In the genomic region with DNA sequence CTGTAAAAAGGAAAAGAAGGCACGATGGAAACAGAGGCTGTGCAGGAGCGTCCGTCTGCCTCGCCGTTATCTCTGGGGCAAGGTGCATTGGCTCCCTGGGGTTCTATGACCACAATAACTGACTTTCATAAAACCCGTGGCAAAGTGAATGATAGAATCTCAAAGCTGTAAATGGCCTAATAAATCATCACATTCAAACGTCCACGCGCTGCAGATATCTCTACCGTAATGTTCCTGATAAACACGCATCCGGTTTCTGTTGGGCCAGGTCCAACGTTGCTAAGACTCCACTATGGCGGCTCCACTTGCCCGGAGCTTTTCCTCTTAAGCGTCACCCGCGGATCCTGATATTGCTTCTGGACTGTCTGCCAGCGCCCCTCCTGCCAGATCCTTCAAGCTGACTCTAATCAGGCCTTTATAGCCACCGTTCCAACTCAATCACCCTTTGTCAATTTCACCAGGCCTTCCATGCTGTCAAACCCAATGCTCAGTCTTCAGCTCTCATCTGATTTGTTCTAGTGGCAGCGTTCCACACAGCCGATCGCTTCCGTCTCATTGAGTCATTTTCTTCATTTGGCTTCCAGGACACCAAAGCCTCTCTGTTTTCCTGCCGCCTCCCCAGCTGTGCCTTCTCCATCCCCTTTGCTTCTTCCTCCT, we compare ENCODE assay signal across 11 cellular contexts.
DNase-seq lines count a peak whose midpoint lies in the region; ATAC-seq and TF ChIP-seq lines count a peak whose summit lies in the region.
"Had no signal": no experiment of that assay in that cellular context is flagged by ENCODE, and none has a peak within 500 bp of the region (broad histone marks: within the 10 kb centered on the region; RNA-seq: fewer than 3 reads in every experiment).

No MANE protein-coding gene starts in this region.

- intact Hi-C loops in psoas muscle (cut with DNase I) = no loop called here

- WGBS in psoas muscle, 3 donors = 44 to 56% (median 51%) methylated on average over 25 of the region's 25 CpGs

- H3K27ac ChIP-seq in SK-N-MC (no peak overlapping the region), psoas muscle (no peak overlapping the region)

- DNase-seq in CMK (ENCODE audit: low read depth) = peak; percentile 3
- peak; percentile 17 for DNase-seq in LNCaP clone FGC (ENCODE audit: low read depth)
- DNase-seq in SK-N-MC (ENCODE audit: low read depth, low spot score) = no peak
- peak; percentile 33 for DNase-seq in midbrain (lab: John Stamatoyannopoulos, UW)
- DNase-seq in activated T-cell treated with anti-CD3 and anti-CD28 coated beads for 4 hours = no peak
- DNase-seq in psoas muscle = no peak
- DNase-seq: activated CD4-positive, CD25-positive, alpha-beta regulatory T cell; hippocampal formation; NCI-H2081 treated with DMSO at 0.1 percent for 48 hours had no signal

- no peaks in the 10 kb centered on the region for H3K27me3 ChIP-seq in psoas muscle (ENCODE audit: insufficient read depth in 3 of 3, low read length in 2 of 3)

- H3K9ac ChIP-seq in SK-N-MC (ENCODE audit: insufficient read length) = no peak overlapping the region

- TF ChIP-seq CTCF in LNCaP clone FGC (IDR thresholded peaks at IDR 0.05; ENCODE audit: control insufficient read depth, extremely low read depth, insufficient read depth) (no peak), psoas muscle (IDR thresholded peaks at IDR 0.05) (no peak)

- H3K4me3 ChIP-seq in LNCaP clone FGC (ENCODE audit: low read depth, low read length) (peak overlapping the region; percentile 10; the same call in 1 of the 2 replicates), SK-N-MC (peak overlapping the region; percentile 59), psoas muscle (no peak overlapping the region)

- no peaks in the 10 kb centered on the region for H3K4me1 ChIP-seq in psoas muscle

- H3K9me3 ChIP-seq in SK-N-MC (ENCODE audit: low read depth, low read length) (no peaks in the 10 kb centered on the region), psoas muscle (peaks cover 11% of the 10 kb centered on the region)

- H3K36me3 ChIP-seq in SK-N-MC (ENCODE audit: insufficient read depth, low read length) (no peaks in the 10 kb centered on the region), psoas muscle (ENCODE audit: insufficient read depth in 1 of 2, low read depth in 1 of 2) (no peaks in the 10 kb centered on the region)

- ATAC-seq in GM18867 (IDR thresholded peaks at IDR 0.05; ENCODE audit: unreplicated experiment) (no peak), psoas muscle (no peak), HG02840 (IDR thresholded peaks at IDR 0.05; ENCODE audit: low FRiP score, unreplicated experiment) (no peak)

Comparison
In these comparisons a context has a peak if more than half of its experiments do, and no peak if none do; other contexts are left out.
1. DNase-seq: peak in CMK (single experiment), LNCaP clone FGC (single experiment) and midbrain (single experiment); none in SK-N-MC (single experiment), activated T-cell treated with anti-CD3 and anti-CD28 coated beads for 4 hours (single experiment) and psoas muscle (0 of 2).